In genomic region chr19:57398868-57399267, GRCh38 we compare ENCODE assay signal across 27 cellular contexts.
"Had no signal": no experiment of that assay in that cellular context is flagged by ENCODE, and none has a peak within 500 bp of the region (broad histone marks: within the 10 kb centered on the region; RNA-seq: fewer than 3 reads in every experiment).

No MANE protein-coding gene starts in this region.

- H3K4me3 ChIP-seq: neural progenitor cell, ovary, psoas muscle, skin epidermis, smooth muscle cell, spleen, suprapubic skin, testis, tibial artery, transverse colon, upper lobe of right lung, uterus had no signal

- DNase-seq: natural killer cell; occipital lobe; ovary; psoas muscle; right cardiac atrium; spleen; stimulated activated CD4-positive, alpha-beta T cell treated with anti-CD3 and anti-CD28 coated beads, Interleukin-12 subunit alpha, Interleukin-12 subunit beta, amount 100 ng/mL, for 4 hours; stimulated activated CD4-positive, alpha-beta T cell treated with anti-CD3 and anti-CD28 coated beads, Interleukin-1b, Interleukin-23, amount 100 ng/mL, for 48 hours; stimulated activated CD4-positive, alpha-beta T cell treated with anti-CD3 and anti-CD28 coated beads, Interleukin-4, amount 100 ng/mL, for 1 hour; stimulated activated CD4-positive, alpha-beta T cell treated with anti-CD3 and anti-CD28 coated beads, Interleukin-4, amount 100 ng/mL, for 4 hours; stimulated activated CD8-positive, alpha-beta memory T cell treated with anti-CD3 and anti-CD28 coated beads, Interleukin-4, amount 100 ng/mL, for 48 hours; stimulated activated naive CD4-positive, alpha-beta T cell; stimulated activated naive CD8-positive, alpha-beta T cell treated with anti-CD3 and anti-CD28 coated beads, Interleukin-15, amount 100 ng/mL, for 72 hours; stimulated activated naive CD8-positive, alpha-beta T cell treated with anti-CD3 and anti-CD28 coated beads, Interleukin-15, Interleukin-2, amounts not matched to agents 100 U/mL and 50 U/mL, for 24 hours; substantia nigra; testis; tibial artery; transverse colon; upper lobe of right lung; uterus had no signal

- H2AFZ ChIP-seq: neural progenitor cell, parathyroid adenoma had no signal

- ATAC-seq: natural killer cell; psoas muscle; right cardiac atrium; sciatic nerve; stimulated activated memory B cell treated with anti-CD40 and anti-IgM and Interleukin-4, amounts not matched to agents 10 μg/mL and 1 μg/mL and 100 μg/mL, for 72 hours; stimulated activated naive CD8-positive, alpha-beta T cell treated with anti-CD3 and anti-CD28 coated beads, Interleukin-15, amount 100 ng/mL, for 72 hours; stimulated activated naive CD8-positive, alpha-beta T cell treated with anti-CD3 and anti-CD28 coated beads, Interleukin-15, Interleukin-2, amounts not matched to agents 100 U/mL and 50 U/mL, for 24 hours; upper lobe of right lung had no signal

- H3K9me3 ChIP-seq: suprapubic skin, testis, upper lobe of right lung had no signal

- H3K36me3 ChIP-seq: neural progenitor cell, uterus had no signal

- H3K27ac ChIP-seq: neural progenitor cell, ovary, parathyroid adenoma, psoas muscle, skin epidermis, spleen, suprapubic skin, testis, tibial artery, transverse colon, upper lobe of right lung, uterus had no signal

- H3K4me2 ChIP-seq: neural progenitor cell, smooth muscle cell had no signal

- H3K4me1 ChIP-seq: neural progenitor cell, parathyroid adenoma, psoas muscle, suprapubic skin, testis, tibial artery, transverse colon, upper lobe of right lung, uterus had no signal
